Comparison of ENCODE assay signal across 1 cellular context in the genomic region with DNA sequence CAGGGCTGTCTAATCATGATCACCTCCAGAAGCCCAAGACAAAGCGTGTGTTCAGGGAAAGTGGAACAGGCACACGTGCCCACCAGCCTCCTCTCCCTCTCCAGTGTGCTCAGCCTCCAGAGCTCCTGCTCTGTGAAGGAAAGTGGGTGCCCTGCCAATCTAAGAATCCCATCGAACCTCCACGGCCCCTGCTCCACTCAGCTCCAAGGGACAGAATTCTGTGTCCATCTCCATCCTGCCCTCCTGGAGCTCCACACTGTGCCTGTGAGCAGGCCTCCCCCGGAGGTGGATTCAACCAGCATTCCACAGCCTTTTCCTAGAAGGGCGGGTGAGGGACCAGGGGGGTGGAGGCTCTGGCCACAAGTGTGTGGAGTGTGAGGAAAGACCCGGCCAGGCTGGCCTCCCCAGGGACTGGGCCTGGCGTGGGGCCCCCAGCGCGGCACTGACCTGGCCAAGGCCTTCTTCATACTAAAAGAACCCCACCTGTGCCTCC.
TF ChIP-seq lines count a peak whose summit lies in the region.

No MANE protein-coding gene starts in this region.

TF ChIP-seq in IMR-90, 13 proteins besides CTCF, POLR2A, EP300 and RAD21 (continued from another document):
- TF ChIP-seq, protein P1, sequence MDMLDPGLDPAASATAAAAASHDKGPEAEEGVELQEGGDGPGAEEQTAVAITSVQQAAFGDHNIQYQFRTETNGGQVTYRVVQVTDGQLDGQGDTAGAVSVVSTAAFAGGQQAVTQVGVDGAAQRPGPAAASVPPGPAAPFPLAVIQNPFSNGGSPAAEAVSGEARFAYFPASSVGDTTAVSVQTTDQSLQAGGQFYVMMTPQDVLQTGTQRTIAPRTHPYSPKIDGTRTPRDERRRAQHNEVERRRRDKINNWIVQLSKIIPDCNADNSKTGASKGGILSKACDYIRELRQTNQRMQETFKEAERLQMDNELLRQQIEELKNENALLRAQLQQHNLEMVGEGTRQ (IDR thresholded peaks at IDR 0.05; ENCODE audit: low read depth, low read length) = no peak
- TF ChIP-seq RCOR1 (IDR thresholded peaks at IDR 0.05; ENCODE audit: insufficient replicate concordance, low read length) = no peak
- no peak for TF ChIP-seq NFE2L2 (IDR thresholded peaks at IDR 0.05; ENCODE audit: low read depth, low read length)
- TF ChIP-seq MAFK (IDR thresholded peaks at IDR 0.05; ENCODE audit: low read depth, low read length) = no peak
